ENCODE assay signal across 8 cellular contexts in the genomic region with DNA sequence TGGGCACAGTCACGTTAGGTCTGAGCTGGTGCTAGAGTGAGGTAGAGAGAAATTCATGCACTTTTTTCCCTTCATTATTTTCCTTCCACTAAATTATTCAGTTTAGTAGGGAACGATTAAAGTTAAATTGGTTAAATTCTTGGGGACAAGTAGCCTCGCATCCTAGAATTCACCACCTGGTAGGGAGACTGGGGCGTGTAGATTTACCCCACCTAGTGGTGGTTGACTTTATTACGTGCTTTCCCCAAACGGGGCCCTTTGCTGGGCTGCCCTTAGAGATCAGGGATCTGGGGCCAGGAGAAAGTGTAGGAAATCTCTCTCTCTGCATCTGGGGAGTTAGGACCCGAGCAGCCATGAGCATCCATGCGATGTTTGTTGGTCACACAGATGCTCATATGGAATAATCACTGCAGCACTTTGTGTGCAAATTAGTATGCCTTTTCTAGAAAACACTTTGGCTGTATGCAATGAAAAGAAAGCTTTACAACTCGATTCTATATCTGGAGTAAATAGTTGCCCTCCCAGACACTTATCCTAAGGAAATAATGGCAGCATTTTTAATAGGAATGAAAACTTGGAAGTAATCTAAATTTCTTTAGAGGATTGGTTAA.
DNase-seq lines count a peak whose midpoint lies in the region; ATAC-seq and TF ChIP-seq lines count a peak whose summit lies in the region.

No MANE protein-coding gene starts in this region.

- TF ChIP-seq CTCF in cardiac muscle cell (IDR thresholded peaks at IDR 0.05; ENCODE audit: low read depth, low read length) = peak; percentile 76
- TF ChIP-seq CTCF in foreskin keratinocyte (conservative IDR thresholded peaks at IDR 0.05) = peak; percentile 74

- H3K27ac ChIP-seq in cardiac muscle cell (no peak overlapping the region), foreskin keratinocyte (no peak overlapping the region)

- intact Hi-C loops in Right ventricle myocardium inferior (cut with DNase I) = no loop called here

- H3K27me3 Mint-ChIP-seq in T-helper 17 cell = peaks cover 13% of the 10 kb centered on the region

- no peaks in the 10 kb centered on the region for H3K4me1 Mint-ChIP-seq in T-helper 17 cell

- no peak overlapping the region for H3K27ac Mint-ChIP-seq in T-helper 17 cell

- ATAC-seq in Right ventricle myocardium inferior (no peak), T-helper 17 cell (peak; percentile 48), foreskin keratinocyte (peak; percentile 78), HG03159 (IDR thresholded peaks at IDR 0.05; ENCODE audit: unreplicated experiment) (no peak), HG03097 (IDR thresholded peaks at IDR 0.05; ENCODE audit: low FRiP score, unreplicated experiment) (no peak)

- no peak overlapping the region for H3K4me3 Mint-ChIP-seq in T-helper 17 cell

- peak; percentile 38 to 47 for DNase-seq in cardiac muscle cell (ENCODE audit: low read depth in 1 of 2, low spot score in 1 of 2)
- DNase-seq in Right ventricle myocardium inferior (ENCODE audit: missing footprints) = no peak
- peak; percentile 76 for DNase-seq in HPDE6-E6E7 (ENCODE audit: extremely low spot score)
- DNase-seq in T-helper 17 cell = no peak
- DNase-seq in foreskin keratinocyte = no peak
- peak; percentile 14 for DNase-seq in stimulated activated CD4-positive, alpha-beta T cell treated with anti-CD3 and anti-CD28 coated beads, Interleukin-4, amount 100 ng/mL, for 24 hours

- no peaks in the 10 kb centered on the region for H3K36me3 ChIP-seq in cardiac muscle cell

- no peaks in the 10 kb centered on the region for H3K9me3 ChIP-seq in cardiac muscle cell (ENCODE audit: low read depth)
- no peaks in the 10 kb centered on the region for H3K9me3 ChIP-seq in T-helper 17 cell (ENCODE audit: control insufficient read depth, low read length, poor library complexity, severe bottlenecking)

- no peaks in the 10 kb centered on the region for H3K36me3 Mint-ChIP-seq in T-helper 17 cell (ENCODE audit: low read depth)

- H3K4me3 ChIP-seq in cardiac muscle cell = no peak overlapping the region

- no peaks in the 10 kb centered on the region for H3K27me3 ChIP-seq in cardiac muscle cell
- H3K27me3 ChIP-seq in foreskin keratinocyte = peaks cover 3% of the 10 kb centered on the region

- H3K4me1 ChIP-seq in cardiac muscle cell (ENCODE audit: low read depth) (no peaks in the 10 kb centered on the region), foreskin keratinocyte (no peaks in the 10 kb centered on the region)

Comparison
In these comparisons a context has a peak if more than half of its experiments do, and no peak if none do; other contexts are left out.
1. DNase-seq: peak in cardiac muscle cell (2 of 2), HPDE6-E6E7 (single experiment) and stimulated activated CD4-positive, alpha-beta T cell treated with anti-CD3 and anti-CD28 coated beads, Interleukin-4, amount 100 ng/mL, for 24 hours (single experiment); none in Right ventricle myocardium inferior (single experiment), T-helper 17 cell (0 of 3) and foreskin keratinocyte (0 of 2).
2. ATAC-seq: peak in T-helper 17 cell (single experiment) and foreskin keratinocyte (single experiment); none in Right ventricle myocardium inferior (single experiment), HG03159 (single experiment) and HG03097 (single experiment).